8 cellular contexts compared by ENCODE assay signal in genomic region chr14:93013368-93013719, GRCh38.
A peak's percentile ranks its signal among the peaks of the same experiment; 100 is the strongest.
DNase-seq lines count a peak whose midpoint lies in the region; ATAC-seq and TF ChIP-seq lines count a peak whose summit lies in the region.

No MANE protein-coding gene starts in this region.

- no peak for ATAC-seq in activated naive CD8-positive, alpha-beta T cell treated with anti-CD3 and anti-CD28 coated beads, Interleukin-2, amount 50 U/mL, for 24 hours
- peak in 1 of 2 donors; percentile 41 for ATAC-seq in naive thymus-derived CD8-positive, alpha-beta T cell

- no peak for TF ChIP-seq EP300 in transverse colon (IDR thresholded peaks at IDR 0.05; ENCODE audit: low read depth)

- no peak overlapping the region for H4K5ac ChIP-seq in H9 (ENCODE audit: insufficient read length, low read depth, low read length)

- H3K14ac ChIP-seq in H9 (ENCODE audit: insufficient read depth, low read length) = no peak overlapping the region

- TF ChIP-seq POLR2A in transverse colon (IDR thresholded peaks at IDR 0.05) = no peak

- no peak overlapping the region for H2BK12ac ChIP-seq in H9 (ENCODE audit: insufficient read length, low read depth, low read length)

- DNase-seq in CD4-positive, alpha-beta memory T cell = no peak
- DNase-seq in H9 (no peak), GF-D8 (lab: John Stamatoyannopoulos, UW) (no peak), transverse colon (no peak), NCI-H446 treated with DMSO at 0.1 percent for 48 hours (lab: John Stamatoyannopoulos, UW) (no peak)
- no peak for DNase-seq in activated naive CD8-positive, alpha-beta T cell treated with anti-CD3 and anti-CD28 coated beads, Interleukin-2, amount 50 U/mL, for 24 hours
- no peak for DNase-seq in naive thymus-derived CD8-positive, alpha-beta T cell
- DNase-seq in activated T-helper 1 cell treated with anti-CD3 and anti-CD28 coated beads, Interleukin-12 subunit alpha, Interleukin-12 subunit beta, Interleukin-2, Interleukin-4 antibody, amounts not matched to agents 30 ng/mL and 10 ng/mL and 1 ng/mL, durations not matched to agents 14 hours and 24 hours and 36 hours (ENCODE audit: low spot score) = no peak

- H3K56ac ChIP-seq in H9 (ENCODE audit: insufficient read length, low read depth, low read length) = no peak overlapping the region

- intact Hi-C loops in CD4-positive, alpha-beta memory T cell (cut with micrococcal nuclease) = no loop called here
- intact Hi-C loops in activated T-helper 1 cell treated with anti-CD3 and anti-CD28 coated beads, Interleukin-12 subunit alpha, Interleukin-12 subunit beta, Interleukin-2, Interleukin-4 antibody, amounts not matched to agents 30 ng/mL and 10 ng/mL and 1 ng/mL, durations not matched to agents 14 hours and 24 hours and 36 hours (cut with micrococcal nuclease) = no loop called here
- intact Hi-C loops in transverse colon (cut with DNase I; ENCODE audit: low total_unique reads) = no loop called here

- H4K20me1 ChIP-seq in H9 (ENCODE audit: control insufficient read depth, insufficient read depth, insufficient read length) = no peaks in the 10 kb centered on the region

- no peaks in the 10 kb centered on the region for H3K23me2 ChIP-seq in H9 (ENCODE audit: insufficient read length, low read depth, low read length, poor library complexity, severe bottlenecking)

- no peak overlapping the region for H2BK120ac ChIP-seq in H9 (ENCODE audit: low read depth, low read length, poor library complexity, severe bottlenecking)

- no peak overlapping the region for H3K4me3 ChIP-seq in CD4-positive, alpha-beta memory T cell (ENCODE audit: low read length in 2 of 2)
- no peak overlapping the region for H3K4me3 ChIP-seq in transverse colon

- H3K27ac Mint-ChIP-seq in CD4-positive, alpha-beta memory T cell = peak overlapping the region; percentile 5 to 88 (median 71)
- peak overlapping the region in 2 of 3 experiments; percentile 7 to 72; a peak in 3 of 7 replicates for H3K27ac Mint-ChIP-seq in H9
- peak overlapping the region; percentile 66 for H3K27ac Mint-ChIP-seq in activated naive CD8-positive, alpha-beta T cell treated with anti-CD3 and anti-CD28 coated beads, Interleukin-2, amount 50 U/mL, for 24 hours
- peak overlapping the region; percentile 15 to 90 (median 73) for H3K27ac Mint-ChIP-seq in naive thymus-derived CD8-positive, alpha-beta T cell
- no peak overlapping the region for H3K27ac Mint-ChIP-seq in activated T-helper 1 cell treated with anti-CD3 and anti-CD28 coated beads, Interleukin-12 subunit alpha, Interleukin-12 subunit beta, Interleukin-2, Interleukin-4 antibody, amounts not matched to agents 30 ng/mL and 10 ng/mL and 1 ng/mL, durations not matched to agents 14 hours and 24 hours and 36 hours

- no peak overlapping the region for H4K8ac ChIP-seq in H9 (replicated peaks; ENCODE audit: insufficient read length, low read depth, low read length)

- H3K27me3 Mint-ChIP-seq in CD4-positive, alpha-beta memory T cell = no peaks in the 10 kb centered on the region
- no peaks in the 10 kb centered on the region for H3K27me3 Mint-ChIP-seq in H9 (ENCODE audit: low read depth)
- H3K27me3 Mint-ChIP-seq in activated naive CD8-positive, alpha-beta T cell treated with anti-CD3 and anti-CD28 coated beads, Interleukin-2, amount 50 U/mL, for 24 hours = no peaks in the 10 kb centered on the region
- H3K27me3 Mint-ChIP-seq in naive thymus-derived CD8-positive, alpha-beta T cell = no peaks in the 10 kb centered on the region
- H3K27me3 Mint-ChIP-seq in activated T-helper 1 cell treated with anti-CD3 and anti-CD28 coated beads, Interleukin-12 subunit alpha, Interleukin-12 subunit beta, Interleukin-2, Interleukin-4 antibody, amounts not matched to agents 30 ng/mL and 10 ng/mL and 1 ng/mL, durations not matched to agents 14 hours and 24 hours and 36 hours (ENCODE audit: insufficient read depth) = no peaks in the 10 kb centered on the region

- no peaks in the 10 kb centered on the region for H3K27me3 ChIP-seq in CD4-positive, alpha-beta memory T cell (ENCODE audit: insufficient read depth, low read length)
- H3K27me3 ChIP-seq in H9 (ENCODE audit: insufficient read depth, low read length) = no peaks in the 10 kb centered on the region
- no peaks in the 10 kb centered on the region for H3K27me3 ChIP-seq in transverse colon

- CTCF ChIA-PET in CD4-positive, alpha-beta memory T cell (lab: Charles Lee; ENCODE audit: partially characterized antibody) = no interaction called here

- H3K4me1 ChIP-seq in CD4-positive, alpha-beta memory T cell (ENCODE audit: insufficient read depth, low read length) = peaks cover 12% of the 10 kb centered on the region
- no peaks in the 10 kb centered on the region; the same call in 1 of the 2 replicates for H3K4me1 ChIP-seq in H9 (ENCODE audit: insufficient read depth, low read length)
- H3K4me1 ChIP-seq in transverse colon = peaks cover 22 to 46% (median 37%) of the 10 kb centered on the region in 4 donors

- H3T11ph ChIP-seq in H9 (ENCODE audit: low read length) = no peak overlapping the region

- peaks cover 4% of the 10 kb centered on the region for H3K36me3 ChIP-seq in CD4-positive, alpha-beta memory T cell (ENCODE audit: insufficient read depth, low read length)
- no peaks in the 10 kb centered on the region for H3K36me3 ChIP-seq in transverse colon

- H3K4me1 Mint-ChIP-seq in CD4-positive, alpha-beta memory T cell = peaks cover 20 to 43% (median 25%) of the 10 kb centered on the region in 4 donors
- peaks cover 20 to 23% of the 10 kb centered on the region in 2 experiments for H3K4me1 Mint-ChIP-seq in H9
- H3K4me1 Mint-ChIP-seq in activated naive CD8-positive, alpha-beta T cell treated with anti-CD3 and anti-CD28 coated beads, Interleukin-2, amount 50 U/mL, for 24 hours = peaks cover 26% of the 10 kb centered on the region
- H3K4me1 Mint-ChIP-seq in naive thymus-derived CD8-positive, alpha-beta T cell = peaks cover 28 to 60% (median 45%) of the 10 kb centered on the region in 4 donors
- peaks cover 12% of the 10 kb centered on the region for H3K4me1 Mint-ChIP-seq in activated T-helper 1 cell treated with anti-CD3 and anti-CD28 coated beads, Interleukin-12 subunit alpha, Interleukin-12 subunit beta, Interleukin-2, Interleukin-4 antibody, amounts not matched to agents 30 ng/mL and 10 ng/mL and 1 ng/mL, durations not matched to agents 14 hours and 24 hours and 36 hours (ENCODE audit: low read depth)

- in situ Hi-C loops in transverse colon (cut with MboI; ENCODE audit: low pct_ligation_motif_present in 1 of 4, low pct_unique_long_range_greater_than_20kb in 1 of 4, low sequenced_read_pairs in 3 of 4) = no loop called here

- no peaks in the 10 kb centered on the region for H3K9me3 Mint-ChIP-seq in CD4-positive, alpha-beta memory T cell
- no peaks in the 10 kb centered on the region for H3K9me3 Mint-ChIP-seq in H9
- no peaks in the 10 kb centered on the region for H3K9me3 Mint-ChIP-seq in activated naive CD8-positive, alpha-beta T cell treated with anti-CD3 and anti-CD28 coated beads, Interleukin-2, amount 50 U/mL, for 24 hours
- H3K9me3 Mint-ChIP-seq in naive thymus-derived CD8-positive, alpha-beta T cell = no peaks in the 10 kb centered on the region
- no peaks in the 10 kb centered on the region for H3K9me3 Mint-ChIP-seq in activated T-helper 1 cell treated with anti-CD3 and anti-CD28 coated beads, Interleukin-12 subunit alpha, Interleukin-12 subunit beta, Interleukin-2, Interleukin-4 antibody, amounts not matched to agents 30 ng/mL and 10 ng/mL and 1 ng/mL, durations not matched to agents 14 hours and 24 hours and 36 hours

- no peak overlapping the region for H4K91ac ChIP-seq in H9 (ENCODE audit: insufficient read length, low read depth, low read length)

- WGBS in H9 (ENCODE audit: extremely low coverage, insufficient read length, low lambda C conversion rate) = no CpG with 5 or more reads among the region's 3 CpGs
- WGBS in transverse colon (ENCODE audit: low coverage in 1 of 2), 2 donors = 73% methylated on average over 3 of the region's 3 CpGs; no CpG with 5 or more reads in 1 of the 2 donors

- H3K4ac ChIP-seq in H9 (ENCODE audit: low read depth, low read length) = no peak overlapping the region

- H2AFZ ChIP-seq in H9 (ENCODE audit: low read length) = no peak overlapping the region

- H3K4me3 Mint-ChIP-seq in CD4-positive, alpha-beta memory T cell = no peak overlapping the region
- no peak overlapping the region; a peak in 1 of 5 replicates for H3K4me3 Mint-ChIP-seq in H9
- H3K4me3 Mint-ChIP-seq in activated naive CD8-positive, alpha-beta T cell treated with anti-CD3 and anti-CD28 coated beads, Interleukin-2, amount 50 U/mL, for 24 hours = no peak overlapping the region
- H3K4me3 Mint-ChIP-seq in naive thymus-derived CD8-positive, alpha-beta T cell = peak overlapping the region in 6 of 10 donors; percentile 0 to 63 (median 52)
- H3K4me3 Mint-ChIP-seq in activated T-helper 1 cell treated with anti-CD3 and anti-CD28 coated beads, Interleukin-12 subunit alpha, Interleukin-12 subunit beta, Interleukin-2, Interleukin-4 antibody, amounts not matched to agents 30 ng/mL and 10 ng/mL and 1 ng/mL, durations not matched to agents 14 hours and 24 hours and 36 hours = no peak overlapping the region

- H2BK15ac ChIP-seq in H9 (ENCODE audit: low read depth, low read length) = no peak overlapping the region

- POLR2A ChIA-PET in CD4-positive, alpha-beta memory T cell (lab: Charles Lee; ENCODE audit: partially characterized antibody) = no interaction called here
- POLR2A ChIA-PET in naive thymus-derived CD8-positive, alpha-beta T cell (lab: Charles Lee) = no interaction called here

- no peaks in the 10 kb centered on the region for H3K79me2 ChIP-seq in H9 (ENCODE audit: insufficient read depth, low read length)

- no peak overlapping the region for H3K23ac ChIP-seq in H9 (ENCODE audit: insufficient read length, low read depth, low read length)

- no peak overlapping the region for H3K27ac ChIP-seq in CD4-positive, alpha-beta memory T cell (ENCODE audit: low read depth, low read length)
- H3K27ac ChIP-seq in H9 (ENCODE audit: insufficient read length, low read depth, low read length) (no peak overlapping the region), transverse colon (peak overlapping the region in 2 of 4 donors; percentile 29 to 46)

- H3K9me3 ChIP-seq in CD4-positive, alpha-beta memory T cell (ENCODE audit: control insufficient read depth in 1 of 2, low read length in 2 of 2) = no peaks in the 10 kb centered on the region
- no peaks in the 10 kb centered on the region for H3K9me3 ChIP-seq in H9 (ENCODE audit: control insufficient read depth, low read depth, low read length)
- no peaks in the 10 kb centered on the region for H3K9me3 ChIP-seq in transverse colon

- H3K36me3 Mint-ChIP-seq in CD4-positive, alpha-beta memory T cell = peaks cover 12 to 14% of the 10 kb centered on the region in 2 donors
- peaks cover 2 to 12% (median 12%) of the 10 kb centered on the region in 3 experiments; a peak in 6 of 7 replicates for H3K36me3 Mint-ChIP-seq in H9 (ENCODE audit: insufficient read depth in 1 of 3, low read depth in 3 of 3)
- peaks cover 4% of the 10 kb centered on the region for H3K36me3 Mint-ChIP-seq in activated naive CD8-positive, alpha-beta T cell treated with anti-CD3 and anti-CD28 coated beads, Interleukin-2, amount 50 U/mL, for 24 hours (ENCODE audit: low read depth)
- H3K36me3 Mint-ChIP-seq in naive thymus-derived CD8-positive, alpha-beta T cell = peaks cover 0 to 18% (median 0%) of the 10 kb centered on the region in 3 donors
- no peaks in the 10 kb centered on the region for H3K36me3 Mint-ChIP-seq in activated T-helper 1 cell treated with anti-CD3 and anti-CD28 coated beads, Interleukin-12 subunit alpha, Interleukin-12 subunit beta, Interleukin-2, Interleukin-4 antibody, amounts not matched to agents 30 ng/mL and 10 ng/mL and 1 ng/mL, durations not matched to agents 14 hours and 24 hours and 36 hours (ENCODE audit: low read depth)

- no peak overlapping the region for H2AK5ac ChIP-seq in H9 (ENCODE audit: insufficient read length, low read length)

- no peak overlapping the region for H2BK5ac ChIP-seq in H9 (ENCODE audit: insufficient read length, low read length)

- H2BK20ac ChIP-seq in H9 (ENCODE audit: low read depth, low read length, poor library complexity, severe bottlenecking) = no peak overlapping the region

- no peaks in the 10 kb centered on the region for H3K79me1 ChIP-seq in H9 (ENCODE audit: insufficient read depth, low read depth, low read length, poor library complexity, severe bottlenecking)

- H3K9ac ChIP-seq in H9 (ENCODE audit: extremely low read depth, insufficient read length, low read length) = no peak overlapping the region

- no peak overlapping the region for H3K18ac ChIP-seq in H9 (ENCODE audit: insufficient read length, low read depth, low read length)

- TF ChIP-seq CTCF in H9 (conservative IDR thresholded peaks at IDR 0.05) (no peak), transverse colon (IDR thresholded peaks at IDR 0.05) (no peak)

- no peak overlapping the region for H3K4me2 ChIP-seq in H9 (ENCODE audit: insufficient read depth, insufficient read length, low read length)

Comparison
In these comparisons a context has a peak if more than half of its experiments do, and no peak if none do; other contexts are left out.
1. H3K4me3 Mint-ChIP-seq: peak in naive thymus-derived CD8-positive, alpha-beta T cell (6 of 10); none in CD4-positive, alpha-beta memory T cell (0 of 8), H9 (0 of 2), activated naive CD8-positive, alpha-beta T cell treated with anti-CD3 and anti-CD28 coated beads, Interleukin-2, amount 50 U/mL, for 24 hours (single experiment) and activated T-helper 1 cell treated with anti-CD3 and anti-CD28 coated beads, Interleukin-12 subunit alpha, Interleukin-12 subunit beta, Interleukin-2, Interleukin-4 antibody, amounts not matched to agents 30 ng/mL and 10 ng/mL and 1 ng/mL, durations not matched to agents 14 hours and 24 hours and 36 hours (single experiment).